17 cellular contexts compared by ENCODE assay signal in the genomic region with DNA sequence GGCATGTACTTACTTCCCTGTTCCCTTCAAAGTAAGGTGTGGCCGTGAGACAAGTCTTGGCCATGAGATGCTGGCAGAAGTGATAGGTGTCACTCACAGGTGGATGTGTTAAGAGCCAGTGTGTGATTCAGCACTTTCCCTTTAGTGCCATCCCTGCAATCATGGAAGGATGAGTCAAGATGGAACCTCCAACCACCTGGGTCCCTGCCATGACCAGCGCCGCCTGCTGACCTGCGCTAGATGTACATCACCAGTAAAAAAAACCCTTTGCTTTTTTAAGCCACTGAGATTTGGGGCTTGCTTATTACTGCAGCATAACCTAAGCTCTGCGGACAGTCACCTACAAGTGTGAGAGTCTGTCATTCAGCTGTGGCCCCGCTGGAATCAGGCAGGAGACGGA.
DNase-seq lines count a peak whose midpoint lies in the region; ATAC-seq and TF ChIP-seq lines count a peak whose summit lies in the region.
"Had no signal": no experiment of that assay in that cellular context is flagged by ENCODE, and none has a peak within 500 bp of the region (broad histone marks: within the 10 kb centered on the region; RNA-seq: fewer than 3 reads in every experiment).

No MANE protein-coding gene starts in this region.

- H3K4me1 Mint-ChIP-seq in activated CD4-positive, alpha-beta T cell treated with anti-CD3 and anti-CD28 coated beads, Interleukin-2, amount 10 ng/mL, durations not matched to agents 24 days and 14 days = peaks cover 28% of the 10 kb centered on the region
- H3K4me1 Mint-ChIP-seq: immature natural killer cell had no signal

- H3K9me3 Mint-ChIP-seq in activated CD4-positive, alpha-beta T cell treated with anti-CD3 and anti-CD28 coated beads, Interleukin-2, amount 10 ng/mL, durations not matched to agents 24 days and 14 days = peaks cover 7% of the 10 kb centered on the region
- H3K9me3 Mint-ChIP-seq: CD4-positive, alpha-beta memory T cell; immature natural killer cell had no signal

- no peak overlapping the region for H3K4me3 ChIP-seq in gastrocnemius medialis

- no peak overlapping the region for H3K27ac ChIP-seq in gastrocnemius medialis

- no peak overlapping the region for H3K27ac Mint-ChIP-seq in activated CD4-positive, alpha-beta T cell treated with anti-CD3 and anti-CD28 coated beads, Interleukin-2, amount 10 ng/mL, durations not matched to agents 24 days and 14 days
- H3K27ac Mint-ChIP-seq: immature natural killer cell had no signal

- H3K27me3 ChIP-seq in gastrocnemius medialis = no peaks in the 10 kb centered on the region

- in situ Hi-C loops in gastrocnemius medialis (cut with MboI; ENCODE audit: low sequenced_read_pairs in 4 of 4) = loop anchor here in 1 of 4 donors (10.0 kb wide), 1 partner anchor 52 kb away; no protein-coding TSS in a partner anchor

- peak in 1 of 5 experiments; percentile 8 for TF ChIP-seq CTCF in gastrocnemius medialis (IDR thresholded peaks at IDR 0.05 in 4 of 5, conservative IDR thresholded peaks at IDR 0.05 in 1 of 5)

- H3K36me3 Mint-ChIP-seq in activated CD4-positive, alpha-beta T cell treated with anti-CD3 and anti-CD28 coated beads, Interleukin-2, amount 10 ng/mL, durations not matched to agents 24 days and 14 days (ENCODE audit: low read depth) = no peaks in the 10 kb centered on the region
- H3K36me3 Mint-ChIP-seq: CD4-positive, alpha-beta memory T cell; immature natural killer cell had no signal

- TF ChIP-seq POLR2A in gastrocnemius medialis (IDR thresholded peaks at IDR 0.05) = no peak

- H3K27me3 Mint-ChIP-seq in activated CD4-positive, alpha-beta T cell treated with anti-CD3 and anti-CD28 coated beads, Interleukin-2, amount 10 ng/mL, durations not matched to agents 24 days and 14 days = no peaks in the 10 kb centered on the region
- H3K27me3 Mint-ChIP-seq: CD4-positive, alpha-beta memory T cell had no signal

- H3K36me3 ChIP-seq in gastrocnemius medialis = no peaks in the 10 kb centered on the region

- no peak overlapping the region for H3K4me3 Mint-ChIP-seq in activated CD4-positive, alpha-beta T cell treated with anti-CD3 and anti-CD28 coated beads, Interleukin-2, amount 10 ng/mL, durations not matched to agents 24 days and 14 days
- H3K4me3 Mint-ChIP-seq: CD4-positive, alpha-beta memory T cell; immature natural killer cell had no signal

- peak; percentile 91 for ATAC-seq in esophagus mucosa
- peak; percentile 79 to 85 for ATAC-seq in gastrocnemius medialis
- no peak for ATAC-seq in HG03039 (IDR thresholded peaks at IDR 0.05; ENCODE audit: unreplicated experiment)

- H3K9me3 ChIP-seq in gastrocnemius medialis = no peaks in the 10 kb centered on the region

- peaks cover 0 to 16% of the 10 kb centered on the region in 2 donors for H3K4me1 ChIP-seq in gastrocnemius medialis

- DNase-seq in activated CD4-positive, alpha-beta T cell treated with anti-CD3 and anti-CD28 coated beads for 48 hours = peak; percentile 53
- no peak for DNase-seq in activated CD4-positive, alpha-beta T cell treated with anti-CD3 and anti-CD28 coated beads, Interleukin-2, amount 10 ng/mL, durations not matched to agents 24 days and 14 days
- DNase-seq in M059J (ENCODE audit: low read depth) (peak; percentile 43), gastrocnemius medialis (peak in 1 of 2 donors; percentile 69), SKM-1 (lab: John Stamatoyannopoulos, UW; ENCODE audit: unreplicated experiment) (no peak)
- no peak for DNase-seq in stimulated activated naive CD4-positive, alpha-beta T cell treated with Interleukin-2 at 50 U/mL for 16 hours (lab: John Stamatoyannopoulos, UW)
- DNase-seq: activated CD4-positive, CD25-positive, alpha-beta regulatory T cell treated with anti-CD3 and anti-CD28 coated beads, Interleukin-2, amount 50 U/mL, for 72 hours; CD4-positive, alpha-beta memory T cell; cerebellar nuclear complex; immature natural killer cell; midbrain; NCI-H2029 treated with DMSO at 0.1 percent for 48 hours; NCI-H774; occipital lobe; small intestine had no signal

- intact Hi-C loops in activated CD4-positive, alpha-beta T cell treated with anti-CD3 and anti-CD28 coated beads, Interleukin-2, amount 10 ng/mL, durations not matched to agents 24 days and 14 days (cut with micrococcal nuclease) = no loop called here
- intact Hi-C loops in gastrocnemius medialis (cut with DNase I; ENCODE audit: low total_unique reads) = no loop called here

Comparison
In these comparisons a context has a peak if more than half of its experiments do, and no peak if none do; other contexts are left out.
1. DNase-seq: peak in activated CD4-positive, alpha-beta T cell treated with anti-CD3 and anti-CD28 coated beads for 48 hours (single experiment) and M059J (single experiment); none in activated CD4-positive, alpha-beta T cell treated with anti-CD3 and anti-CD28 coated beads, Interleukin-2, amount 10 ng/mL, durations not matched to agents 24 days and 14 days (single experiment), stimulated activated naive CD4-positive, alpha-beta T cell treated with Interleukin-2 at 50 U/mL for 16 hours (single experiment) and SKM-1 (single experiment).